9 cellular contexts compared by ENCODE assay signal in genomic region chr11:119016216-119017009, GRCh38. TPM values are rescaled to one million over a fixed set of nuclear protein-coding genes. Genes with fewer than 3 reads are reported as not detected.
DNase-seq lines count a peak whose midpoint lies in the region; ATAC-seq and TF ChIP-seq lines count a peak whose summit lies in the region.
"Had no signal": no experiment of that assay in that cellular context is flagged by ENCODE, and none has a peak within 500 bp of the region (broad histone marks: within the 10 kb centered on the region; RNA-seq: fewer than 3 reads in every experiment).

No MANE protein-coding gene starts in this region.

- 94% methylated on average over 13 of the region's 14 CpGs for WGBS in ectodermal cell, 2 experiments

- no peaks in the 10 kb centered on the region for H3K9me3 Mint-ChIP-seq in osteocyte (ENCODE audit: unreplicated experiment)

- peak overlapping the region; percentile 97; the same call in 1 of the 2 replicates for H3K9ac ChIP-seq in OCI-LY1 (ENCODE audit: low read length)

- no peak overlapping the region for H3K27ac ChIP-seq in OCI-LY1 (ENCODE audit: low read depth, low read length, poor library complexity, severe bottlenecking)
- H3K27ac ChIP-seq in ectodermal cell (ENCODE audit: insufficient read depth, low read depth, low read length, poor library complexity, severe bottlenecking): no peak overlapping the region
- no peak overlapping the region for H3K27ac ChIP-seq in left lung

- no peak for ATAC-seq in HG02884 (IDR thresholded peaks at IDR 0.05; ENCODE audit: unreplicated experiment)
- ATAC-seq in left lung: no peak

- intact Hi-C loops in left lung (cut with DNase I): no loop called here

- H3K4me2 ChIP-seq in OCI-LY1 (ENCODE audit: low read length): peak overlapping the region; percentile 73

- H3K27me3 Mint-ChIP-seq in osteocyte (ENCODE audit: unreplicated experiment): no peaks in the 10 kb centered on the region

- TF ChIP-seq CTCF in GM06990 (IDR thresholded peaks at IDR 0.05; ENCODE audit: insufficient read depth, low read length, poor library complexity, severe bottlenecking): no peak
- no peak for TF ChIP-seq CTCF in OCI-LY1 (IDR thresholded peaks at IDR 0.05; ENCODE audit: low read length)
- no peak for TF ChIP-seq CTCF in osteocyte (IDR thresholded peaks at IDR 0.05)
- TF ChIP-seq CTCF in left lung (IDR thresholded peaks at IDR 0.05): no peak

- no peaks in the 10 kb centered on the region for H3K9me2 ChIP-seq in OCI-LY1 (ENCODE audit: low read depth, low read length)

- H3K36me3 Mint-ChIP-seq in osteocyte (ENCODE audit: unreplicated experiment): peaks cover 31% of the 10 kb centered on the region

- no peak for DNase-seq in GM06990 (ENCODE audit: extremely low read depth, insufficient read length)
- DNase-seq in osteocyte (ENCODE audit: extremely low spot score, unreplicated experiment): no peak
- no peak for DNase-seq in NCI-H187 (lab: John Stamatoyannopoulos, UW)
- DNase-seq in left lung: no peak
- DNase-seq in mucosa of gallbladder (ENCODE audit: low spot score): no peak
- DNase-seq: NCI-H2227 treated with DMSO at 0.1 percent for 48 hours had no signal

- H3K27ac Mint-ChIP-seq in osteocyte (ENCODE audit: unreplicated experiment): no peak overlapping the region

- peaks cover 22% of the 10 kb centered on the region for H3K4me1 ChIP-seq in OCI-LY1 (ENCODE audit: insufficient read depth, low read length, severe bottlenecking)
- H3K4me1 ChIP-seq in ectodermal cell (ENCODE audit: control insufficient read depth, insufficient read depth, low read length): peaks cover 5% of the 10 kb centered on the region
- H3K4me1 ChIP-seq in left lung: peaks cover 18 to 44% of the 10 kb centered on the region in 2 donors

- no peak overlapping the region for H2AFZ ChIP-seq in OCI-LY1 (ENCODE audit: low read length)

- peak overlapping the region; percentile 86 for H3K4me3 ChIP-seq in GM06990 (replicated peaks; ENCODE audit: low read depth, low read length)
- H3K4me3 ChIP-seq in OCI-LY1 (ENCODE audit: low read depth, low read length, poor library complexity, severe bottlenecking): peak overlapping the region; percentile 98
- H3K4me3 ChIP-seq in ectodermal cell (ENCODE audit: insufficient read depth, low read depth, low read length): peak overlapping the region; percentile 92
- peak overlapping the region in 1 of 2 donors; percentile 76 for H3K4me3 ChIP-seq in left lung

- no peaks in the 10 kb centered on the region for H3K27me3 ChIP-seq in GM06990 (replicated peaks; ENCODE audit: control insufficient read depth, insufficient read depth, low read length)
- H3K27me3 ChIP-seq in OCI-LY1 (ENCODE audit: insufficient read depth, low read length): no peaks in the 10 kb centered on the region
- H3K27me3 ChIP-seq in ectodermal cell (ENCODE audit: control insufficient read depth, insufficient read depth, low read length, poor library complexity, severe bottlenecking): no peaks in the 10 kb centered on the region
- no peaks in the 10 kb centered on the region for H3K27me3 ChIP-seq in left lung

- H3K79me2 ChIP-seq in OCI-LY1 (ENCODE audit: insufficient read depth, low read length): peaks cover 32% of the 10 kb centered on the region

- H3K9me3 ChIP-seq in OCI-LY1 (ENCODE audit: low read length): no peaks in the 10 kb centered on the region
- no peaks in the 10 kb centered on the region for H3K9me3 ChIP-seq in ectodermal cell (ENCODE audit: control insufficient read depth, low read length)
- no peaks in the 10 kb centered on the region for H3K9me3 ChIP-seq in left lung

- H3K4me3 Mint-ChIP-seq in osteocyte (ENCODE audit: unreplicated experiment): peak overlapping the region; percentile 97

- H3F3A ChIP-seq in OCI-LY1 (ENCODE audit: insufficient read depth, low read length): peaks cover 3% of the 10 kb centered on the region; the same call in 1 of the 2 replicates

- no peaks in the 10 kb centered on the region for H4K20me1 ChIP-seq in OCI-LY1 (ENCODE audit: insufficient read depth, low read length)

- H3K36me3 ChIP-seq in GM06990 (ENCODE audit: control insufficient read depth, insufficient read depth, low read length) (peaks cover 22% of the 10 kb centered on the region), OCI-LY1 (ENCODE audit: insufficient read depth, low read length) (peaks cover 68% of the 10 kb centered on the region), ectodermal cell (ENCODE audit: control insufficient read depth, insufficient read depth, low read length) (peaks cover 38% of the 10 kb centered on the region), left lung (peaks cover 4 to 59% of the 10 kb centered on the region in 2 donors)

- peaks cover 29% of the 10 kb centered on the region for H3K4me1 Mint-ChIP-seq in osteocyte (ENCODE audit: unreplicated experiment)

RNA-seq across cellular contexts. Expression of gene RPS25, which starts 1.7 kb away (rescaled TPM):
- polyA plus RNA-seq in ectodermal cell (2013, experiment 1 of 4): 1,507 TPM
- 1,507 TPM for polyA plus RNA-seq in ectodermal cell (2013, experiment 2 of 4)
- polyA plus RNA-seq in ectodermal cell (2013, experiment 3 of 4): 1,523 TPM
- 1,566 TPM for polyA plus RNA-seq in ectodermal cell (2013, experiment 4 of 4)
- total RNA-seq in osteocyte (933 and 949 TPM in 2 replicates), left lung (100 to 1,000 TPM; 786 to 872 TPM), mucosa of gallbladder (662 TPM)

RNA-seq across cellular contexts. Expression of gene TRAPPC4, which starts 2.2 kb away (rescaled TPM):
- polyA plus RNA-seq in ectodermal cell (2013, experiment 1 of 4): 77.4 TPM
- polyA plus RNA-seq in ectodermal cell (2013, experiment 2 of 4): 91.1 TPM
- polyA plus RNA-seq in ectodermal cell (2013, experiment 3 of 4): 69.2 TPM
- 75.3 TPM for polyA plus RNA-seq in ectodermal cell (2013, experiment 4 of 4)
- total RNA-seq in osteocyte (71.4 and 75.3 TPM in 2 replicates), left lung (10 to 100 TPM; 57.1 to 66.3 TPM), mucosa of gallbladder (82.6 TPM)

RNA-seq across cellular contexts. Expression of gene SLC37A4, which starts 14.3 kb away (rescaled TPM):
- polyA plus RNA-seq in ectodermal cell (2013, experiment 1 of 4): 58.5 TPM
- polyA plus RNA-seq in ectodermal cell (2013, experiment 2 of 4): 58.3 TPM
- 48.3 TPM for polyA plus RNA-seq in ectodermal cell (2013, experiment 3 of 4)
- 52.8 TPM for polyA plus RNA-seq in ectodermal cell (2013, experiment 4 of 4)
- 15.6 and 16.3 TPM in 2 replicates for total RNA-seq in osteocyte
- 10 to 100 TPM; 17.8 to 19.8 TPM for total RNA-seq in left lung
- total RNA-seq in mucosa of gallbladder: 64.3 TPM

RNA-seq across cellular contexts. Expression of gene CENATAC, which starts 18.5 kb away (rescaled TPM):
- 39.4 TPM for polyA plus RNA-seq in ectodermal cell (2013, experiment 1 of 4)
- polyA plus RNA-seq in ectodermal cell (2013, experiment 2 of 4): 47.3 TPM
- 25.6 TPM for polyA plus RNA-seq in ectodermal cell (2013, experiment 3 of 4)
- polyA plus RNA-seq in ectodermal cell (2013, experiment 4 of 4): 30.0 TPM
- total RNA-seq in osteocyte (31.6 and 32.7 TPM in 2 replicates), left lung (10 to 100 TPM; 34.5 to 53.0 TPM), mucosa of gallbladder (23.2 TPM)

RNA-seq across cellular contexts. Expression of gene HYOU1, which starts 40.6 kb away (rescaled TPM):
- 215 TPM for polyA plus RNA-seq in ectodermal cell (2013, experiment 1 of 4)
- 210 TPM for polyA plus RNA-seq in ectodermal cell (2013, experiment 2 of 4)
- 138 TPM for polyA plus RNA-seq in ectodermal cell (2013, experiment 3 of 4)
- polyA plus RNA-seq in ectodermal cell (2013, experiment 4 of 4): 144 TPM
- total RNA-seq in osteocyte: 168 TPM in 2 replicates
- total RNA-seq in left lung: 100 to 1,000 TPM; 147 to 272 TPM
- total RNA-seq in mucosa of gallbladder: 201 TPM
